Comparison of ENCODE assay signal across 9 cellular contexts in the genomic region with DNA sequence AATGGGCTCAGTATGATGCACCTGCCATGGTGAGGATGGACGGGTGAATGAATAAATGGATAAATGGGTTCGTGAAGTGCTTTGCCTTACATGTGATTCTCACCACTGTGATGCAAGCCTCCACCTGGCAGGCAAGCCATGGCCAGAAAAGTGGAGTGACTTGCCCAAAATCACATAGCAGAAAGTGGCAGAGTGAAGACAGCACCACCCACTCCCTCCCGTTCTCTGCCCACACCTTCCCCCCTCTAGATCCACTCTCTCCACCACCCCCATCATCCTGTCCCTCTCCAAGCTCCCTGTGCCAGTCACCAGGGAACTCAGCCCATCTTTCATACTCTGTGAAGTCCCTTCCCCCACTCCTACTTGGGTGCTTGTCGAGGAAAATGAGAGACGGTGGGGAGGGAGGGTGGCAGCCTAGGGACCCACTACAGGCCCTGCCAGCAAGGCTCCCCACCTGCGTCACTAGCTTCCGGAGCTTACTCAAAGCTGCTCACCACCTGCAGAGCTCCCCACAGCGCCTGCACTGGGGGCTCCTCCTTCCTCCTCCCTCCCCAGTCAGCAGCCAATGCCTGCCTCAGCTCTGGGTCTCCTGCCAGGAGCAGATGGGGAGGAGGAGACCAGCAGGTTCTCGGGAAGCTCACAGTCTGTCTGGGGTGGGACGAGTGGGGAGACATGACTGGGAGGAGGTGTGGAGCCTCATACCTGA.
A peak's percentile ranks its signal among the peaks of the same experiment; 100 is the strongest.
DNase-seq lines count a peak whose midpoint lies in the region; ATAC-seq and TF ChIP-seq lines count a peak whose summit lies in the region.
"Had no signal": no experiment of that assay in that cellular context is flagged by ENCODE, and none has a peak within 500 bp of the region (broad histone marks: within the 10 kb centered on the region; RNA-seq: fewer than 3 reads in every experiment).

No MANE protein-coding gene starts in this region.

- peaks cover 12% of the 10 kb centered on the region for H3K27me3 ChIP-seq in MM.1S (replicated peaks; ENCODE audit: insufficient read depth, low read length)
- H3K27me3 ChIP-seq in colonic mucosa = peaks cover 29% of the 10 kb centered on the region
- H3K27me3 ChIP-seq: sigmoid colon had no signal

- H3F3A ChIP-seq in MM.1S (ENCODE audit: insufficient read depth, low read length) = no peaks in the 10 kb centered on the region

- H3K27me3 Mint-ChIP-seq in T-helper 17 cell = peaks cover 83% of the 10 kb centered on the region
- peaks cover 92% of the 10 kb centered on the region for H3K27me3 Mint-ChIP-seq in mesothelial cell of epicardium (ENCODE audit: low read depth)

- H3K4me3 Mint-ChIP-seq in T-helper 17 cell (no peak overlapping the region), mesothelial cell of epicardium (no peak overlapping the region)

- ATAC-seq in T-helper 17 cell (peak; percentile 91), GM19324 (IDR thresholded peaks at IDR 0.05; ENCODE audit: low FRiP score, unreplicated experiment) (no peak)

- peak overlapping the region; percentile 29 for H3K4me2 ChIP-seq in MM.1S (ENCODE audit: low read depth, low read length)

- H3K4me3 ChIP-seq in MM.1S (ENCODE audit: low read length) (no peak overlapping the region), colonic mucosa (no peak overlapping the region)
- H3K4me3 ChIP-seq: sigmoid colon had no signal

- H3K4me1 Mint-ChIP-seq in T-helper 17 cell (peaks cover 38% of the 10 kb centered on the region), mesothelial cell of epicardium (peaks cover 7% of the 10 kb centered on the region)

- no peak overlapping the region for H3K27ac Mint-ChIP-seq in T-helper 17 cell
- H3K27ac Mint-ChIP-seq in mesothelial cell of epicardium = no peak overlapping the region

- H4K20me1 ChIP-seq in MM.1S (ENCODE audit: insufficient read depth, low read length) = no peaks in the 10 kb centered on the region

- H3K36me3 Mint-ChIP-seq in T-helper 17 cell (ENCODE audit: low read depth) = peaks cover 13% of the 10 kb centered on the region
- no peaks in the 10 kb centered on the region for H3K36me3 Mint-ChIP-seq in mesothelial cell of epicardium

- H3K79me2 ChIP-seq in MM.1S (ENCODE audit: low read length) = no peaks in the 10 kb centered on the region

- TF ChIP-seq CTCF in MM.1S (IDR thresholded peaks at IDR 0.05; ENCODE audit: low read length) (no peak), colonic mucosa (IDR thresholded peaks at IDR 0.05) (no peak), mesothelial cell of epicardium (IDR thresholded peaks at IDR 0.05; ENCODE audit: unreplicated experiment) (no peak)

- H3K9ac ChIP-seq in MM.1S (ENCODE audit: low read length) (peak overlapping the region; percentile 35; the same call in 1 of the 2 replicates), colonic mucosa (ENCODE audit: low read depth in 2 of 2, low read length in 2 of 2) (no peak overlapping the region)

- H3K4me1 ChIP-seq in MM.1S (ENCODE audit: low read length) (peaks cover 19% of the 10 kb centered on the region), colonic mucosa (peaks cover 5% of the 10 kb centered on the region)

- H3K27ac ChIP-seq in MM.1S (ENCODE audit: low read length) = peak overlapping the region; percentile 38; the same call in 1 of the 2 replicates
- no peak overlapping the region for H3K27ac ChIP-seq in colonic mucosa
- H3K27ac ChIP-seq: sigmoid colon had no signal

- no peaks in the 10 kb centered on the region for H3K9me2 ChIP-seq in MM.1S (replicated peaks; ENCODE audit: insufficient read depth, low read length)

- DNase-seq in MM.1S (peak; percentile 76), T-helper 17 cell (no peak), colonic mucosa (no peak), mesothelial cell of epicardium (ENCODE audit: low spot score in 2 of 2, unreplicated experiment in 2 of 2) (no peak), DMS153 (lab: John Stamatoyannopoulos, UW) (no peak)
- peak; percentile 13 for DNase-seq in activated naive CD4-positive, alpha-beta T cell treated with Interleukin-2 at 50 U/mL for 16 hours
- peak; percentile 30 for DNase-seq in stimulated activated CD4-positive, alpha-beta T cell treated with anti-CD3 and anti-CD28 coated beads, Interleukin-4, amount 100 ng/mL, for 1 hour
- DNase-seq: sigmoid colon had no signal

- H3K9me3 ChIP-seq in MM.1S (replicated peaks; ENCODE audit: insufficient read depth, low read length) (no peaks in the 10 kb centered on the region), T-helper 17 cell (ENCODE audit: control insufficient read depth, low read length, poor library complexity, severe bottlenecking) (no peaks in the 10 kb centered on the region), colonic mucosa (no peaks in the 10 kb centered on the region)
- H3K9me3 ChIP-seq: sigmoid colon had no signal

- H3K9me3 Mint-ChIP-seq in mesothelial cell of epicardium = no peaks in the 10 kb centered on the region

- no peaks in the 10 kb centered on the region for H3K36me3 ChIP-seq in MM.1S (replicated peaks; ENCODE audit: insufficient read depth, low read length)
- H3K36me3 ChIP-seq in colonic mucosa = no peaks in the 10 kb centered on the region

- intact Hi-C loops in colonic mucosa (cut with DNase I) = no loop called here

- H2AFZ ChIP-seq in MM.1S (ENCODE audit: low read length) = peak overlapping the region; percentile 17

Comparison
In these comparisons a context has a peak if more than half of its experiments do, and no peak if none do; other contexts are left out.
1. DNase-seq: peak in MM.1S (single experiment), activated naive CD4-positive, alpha-beta T cell treated with Interleukin-2 at 50 U/mL for 16 hours (single experiment) and stimulated activated CD4-positive, alpha-beta T cell treated with anti-CD3 and anti-CD28 coated beads, Interleukin-4, amount 100 ng/mL, for 1 hour (single experiment); none in T-helper 17 cell (0 of 3), colonic mucosa (single experiment), mesothelial cell of epicardium (0 of 2) and DMS153 (single experiment).